ENCODE assay signal across 8 cellular contexts in genomic region chr7:151233111-151233701, GRCh38. TPM values are rescaled to one million over a fixed set of nuclear protein-coding genes. Genes with fewer than 3 reads are reported as not detected.
A peak's percentile ranks its signal among the peaks of the same experiment; 100 is the strongest.
DNase-seq lines count a peak whose midpoint lies in the region; ATAC-seq and TF ChIP-seq lines count a peak whose summit lies in the region.

No MANE protein-coding gene starts in this region.

- WGBS in heart right ventricle, 2 donors, result 20% methylated on average over 21 of the region's 21 CpGs

- peak overlapping the region; percentile 100 for H3K4me3 Mint-ChIP-seq in activated naive CD4-positive, alpha-beta T cell treated with anti-CD3 and anti-CD28 coated beads, Interleukin-2, amount 10 ng/mL, durations not matched to agents 7 days and 5 days

- H3K4me1 ChIP-seq in SJCRH30 (peaks cover 2% of the 10 kb centered on the region; the same call in 1 of the 2 replicates), heart right ventricle (peaks cover 12 to 37% (median 21%) of the 10 kb centered on the region in 9 donors)

- peaks cover 19% of the 10 kb centered on the region for H3K27me3 Mint-ChIP-seq in activated naive CD4-positive, alpha-beta T cell treated with anti-CD3 and anti-CD28 coated beads, Interleukin-2, amount 10 ng/mL, durations not matched to agents 7 days and 5 days

- H3K4me3 ChIP-seq in SJCRH30, result peak overlapping the region; percentile 81
- peak overlapping the region; percentile 71 to 99 (median 96) for H3K4me3 ChIP-seq in heart right ventricle

- H3K4me1 Mint-ChIP-seq in activated naive CD4-positive, alpha-beta T cell treated with anti-CD3 and anti-CD28 coated beads, Interleukin-2, amount 10 ng/mL, durations not matched to agents 7 days and 5 days, result peaks cover 36% of the 10 kb centered on the region

- DNase-seq in DMS 273 (lab: John Stamatoyannopoulos, UW; ENCODE audit: unreplicated experiment), result peak; percentile 84
- DNase-seq in DMS 273 treated with DMSO at 0.1 percent for 48 hours (lab: John Stamatoyannopoulos, UW), result no peak
- peak; percentile 57 to 65 for DNase-seq in SJCRH30
- peak; percentile 78 for DNase-seq in activated naive CD4-positive, alpha-beta T cell treated with anti-CD3 and anti-CD28 coated beads, Interleukin-2, amount 10 ng/mL, durations not matched to agents 7 days and 5 days
- no peak for DNase-seq in heart right ventricle
- DNase-seq in renal cortical epithelial cell (ENCODE audit: low read depth), result peak; percentile 73
- DNase-seq in NCI-H1436 treated with DMSO at 0.1 percent for 48 hours (lab: John Stamatoyannopoulos, UW), result no peak

- peaks cover 24% of the 10 kb centered on the region for H3K36me3 Mint-ChIP-seq in activated naive CD4-positive, alpha-beta T cell treated with anti-CD3 and anti-CD28 coated beads, Interleukin-2, amount 10 ng/mL, durations not matched to agents 7 days and 5 days

- H3K27ac ChIP-seq in SJCRH30 (peak overlapping the region; percentile 58), heart right ventricle (peak overlapping the region; percentile 8 to 94 (median 88))

- H3K27me3 ChIP-seq in SJCRH30 (no peaks in the 10 kb centered on the region), heart right ventricle (no peaks in the 10 kb centered on the region)

- TF ChIP-seq CTCF in heart right ventricle (IDR thresholded peaks at IDR 0.05), result no peak

- no peaks in the 10 kb centered on the region for H3K9me3 ChIP-seq in SJCRH30 (replicated peaks)
- no peaks in the 10 kb centered on the region for H3K9me3 ChIP-seq in heart right ventricle

- H3K27ac Mint-ChIP-seq in activated naive CD4-positive, alpha-beta T cell treated with anti-CD3 and anti-CD28 coated beads, Interleukin-2, amount 10 ng/mL, durations not matched to agents 7 days and 5 days, result peak overlapping the region; percentile 98

- H3K36me3 ChIP-seq in SJCRH30 (peaks cover 28% of the 10 kb centered on the region), heart right ventricle (peaks cover 0 to 42% (median 26%) of the 10 kb centered on the region in 9 donors)

- peak; percentile 33 for ATAC-seq in HG03175 (IDR thresholded peaks at IDR 0.05; ENCODE audit: unreplicated experiment)
- peak; percentile 20 to 69 (median 56) for ATAC-seq in heart right ventricle

- CTCF ChIA-PET in activated naive CD4-positive, alpha-beta T cell treated with anti-CD3 and anti-CD28 coated beads, Interleukin-2, amount 10 ng/mL, durations not matched to agents 7 days and 5 days (lab: Charles Lee), result interaction anchor here (0.8 to 4.3 kb wide), 4 partner anchors 10 to 270 kb away, joined by 3 to 39 read pairs (median 4); no protein-coding TSS in a partner anchor

- H3K9me3 Mint-ChIP-seq in activated naive CD4-positive, alpha-beta T cell treated with anti-CD3 and anti-CD28 coated beads, Interleukin-2, amount 10 ng/mL, durations not matched to agents 7 days and 5 days, result no peaks in the 10 kb centered on the region

- intact Hi-C loops in heart right ventricle (cut with DNase I), result no loop called here

RNA-seq across cellular contexts. Expression of gene CHPF2, which starts 0.9 kb away (rescaled TPM):
- total RNA-seq in SJCRH30 (2014; rRNA removed; shearing (Covaris generic)), result 27.7 and 28.2 TPM in 2 replicates
- total RNA-seq in heart right ventricle (10 to 100 TPM; 12.1 to 22.4 (median 17.4) TPM), renal cortical epithelial cell (49.1 and 65.9 TPM in 2 replicates)
- 10 to 100 TPM; 19.2 to 20.9 TPM for polyA plus RNA-seq in heart right ventricle

RNA-seq across cellular contexts. Expression of gene ABCF2, which starts 6.2 kb away (rescaled TPM):
- 77.6 and 77.7 TPM in 2 replicates for total RNA-seq in SJCRH30 (2014; rRNA removed; shearing (Covaris generic))
- total RNA-seq in heart right ventricle (10 to 100 TPM; 25.2 to 33.8 (median 29.5) TPM), renal cortical epithelial cell (80.6 and 82.7 TPM in 2 replicates)
- 10 to 100 TPM; 13.0 to 35.2 TPM for polyA plus RNA-seq in heart right ventricle

RNA-seq across cellular contexts. Expression of gene SMARCD3, which starts 15.3 kb away (rescaled TPM):
- total RNA-seq in SJCRH30 (2014; rRNA removed; shearing (Covaris generic)), result 91.8 and 106 TPM in 2 replicates
- total RNA-seq in heart right ventricle (100 to 1,000 TPM in 5 of 10 donors, 10 to 100 TPM in 5; 78.0 to 119 (median 97.6) TPM), renal cortical epithelial cell (3.8 and 15.0 TPM in 2 replicates)
- 100 to 1,000 TPM in 1 of 2 donors, 10 to 100 TPM in 1; 77.7 to 175 TPM for polyA plus RNA-seq in heart right ventricle

RNA-seq across cellular contexts. Expression of gene H2BK1, which starts 22.9 kb away (rescaled TPM):
- not detected in 2 replicates for total RNA-seq in SJCRH30 (2014; rRNA removed; shearing (Covaris generic))
- total RNA-seq in heart right ventricle (not detected), renal cortical epithelial cell (not detected in 2 replicates)
- polyA plus RNA-seq in heart right ventricle, result not detected

RNA-seq across cellular contexts. Expression of gene ASB10, which starts 46.2 kb away (rescaled TPM):
- total RNA-seq in SJCRH30 (2014; rRNA removed; shearing (Covaris generic)), result not detected in 2 replicates
- total RNA-seq in heart right ventricle (10 to 100 TPM; 17.5 to 44.6 (median 29.1) TPM), renal cortical epithelial cell (not detected in 2 replicates)
- polyA plus RNA-seq in heart right ventricle, result 10 to 100 TPM in 1 of 2 donors, 1 to 10 TPM in 1; 7.2 to 63.4 TPM

Comparison
In these comparisons a context has a peak if more than half of its experiments do, and no peak if none do; other contexts are left out.
1. DNase-seq: peak in DMS 273 (single experiment), SJCRH30 (2 of 2), activated naive CD4-positive, alpha-beta T cell treated with anti-CD3 and anti-CD28 coated beads, Interleukin-2, amount 10 ng/mL, durations not matched to agents 7 days and 5 days (single experiment) and renal cortical epithelial cell (single experiment); none in DMS 273 treated with DMSO at 0.1 percent for 48 hours (single experiment), heart right ventricle (0 of 2) and NCI-H1436 treated with DMSO at 0.1 percent for 48 hours (single experiment).